14 cellular contexts compared by ENCODE assay signal in genomic region chr11:40186401-40187091, GRCh38.
DNase-seq lines count a peak whose midpoint lies in the region; ATAC-seq, FAIRE-seq and TF ChIP-seq lines count a peak whose summit lies in the region.
"Had no signal": no experiment of that assay in that cellular context is flagged by ENCODE, and none has a peak within 500 bp of the region (broad histone marks: within the 10 kb centered on the region; RNA-seq: fewer than 3 reads in every experiment).

No MANE protein-coding gene starts in this region.

- no peak overlapping the region for H3K4me3 Mint-ChIP-seq in MCF 10A (ENCODE audit: unreplicated experiment)
- H3K4me3 Mint-ChIP-seq in natural killer cell: no peak overlapping the region
- H3K4me3 Mint-ChIP-seq: activated CD4-positive, alpha-beta T cell treated with anti-CD3 and anti-CD28 coated beads, Interleukin-2, amount 10 ng/mL, durations not matched to agents 24 days and 14 days; activated T-cell treated with anti-CD3 and anti-CD28 coated beads, Interleukin-2, amount 50 U/mL, for 72 hours had no signal

- POLR2A ChIA-PET in MCF 10A (lab: Yijun Ruan, JAX): interaction anchor here (0.6 kb wide), 1 partner anchor 415 kb away, joined by 3 read pairs; no protein-coding TSS in a partner anchor

- TF ChIP-seq CTCF in breast epithelium (IDR thresholded peaks at IDR 0.05) (no peak), MCF 10A (IDR thresholded peaks at IDR 0.05; ENCODE audit: unreplicated experiment) (no peak), natural killer cell (IDR thresholded peaks at IDR 0.05) (no peak), uterus (IDR thresholded peaks at IDR 0.05) (no peak)

- TF ChIP-seq POLR2A in breast epithelium (IDR thresholded peaks at IDR 0.05): no peak
- no peak for TF ChIP-seq POLR2A in H54 (IDR thresholded peaks at IDR 0.05; ENCODE audit: low read depth, low read length)
- no peak for TF ChIP-seq POLR2A in uterus (IDR thresholded peaks at IDR 0.05)

- H3K4me1 ChIP-seq in breast epithelium (peaks cover 0 to 11% of the 10 kb centered on the region in 2 donors), uterus (no peaks in the 10 kb centered on the region)

- peak in 1 of 2 donors; percentile 25 for DNase-seq in breast epithelium (ENCODE audit: low spot score in 2 of 2)
- no peak for DNase-seq in MCF 10A (ENCODE audit: unreplicated experiment)
- DNase-seq in medulla oblongata (ENCODE audit: extremely low spot score): peak; percentile 93
- DNase-seq in H54 (ENCODE audit: insufficient read length, low spot score): no peak
- no peak for DNase-seq in natural killer cell
- no peak for DNase-seq in uterus
- no peak for DNase-seq in GF-D8 (lab: John Stamatoyannopoulos, UW)
- DNase-seq: ACHN; activated CD4-positive, alpha-beta T cell treated with anti-CD3 and anti-CD28 coated beads, Interleukin-2, amount 10 ng/mL, durations not matched to agents 24 days and 14 days; activated T-cell treated with anti-CD3 and anti-CD28 coated beads, Interleukin-2, amount 50 U/mL, for 72 hours; mammary epithelial cell; NCI-H446 treated with DMSO at 0.1 percent for 48 hours had no signal

- ATAC-seq in natural killer cell: no peak
- ATAC-seq: activated T-cell treated with anti-CD3 and anti-CD28 coated beads, Interleukin-2, amount 50 U/mL, for 72 hours had no signal

- H3K27me3 ChIP-seq in breast epithelium (no peaks in the 10 kb centered on the region), uterus (no peaks in the 10 kb centered on the region)

- H3K27me3 Mint-ChIP-seq in MCF 10A (ENCODE audit: insufficient read depth, unreplicated experiment) (no peaks in the 10 kb centered on the region), natural killer cell (ENCODE audit: low read depth in 2 of 2) (no peaks in the 10 kb centered on the region)
- H3K27me3 Mint-ChIP-seq: activated CD4-positive, alpha-beta T cell treated with anti-CD3 and anti-CD28 coated beads, Interleukin-2, amount 10 ng/mL, durations not matched to agents 24 days and 14 days had no signal

- no peak for FAIRE-seq in H54 (lab: Jason Lieb, UNC)
- FAIRE-seq: D721Med had no signal

- H3K27ac Mint-ChIP-seq in MCF 10A (ENCODE audit: low read depth, unreplicated experiment) (no peak overlapping the region), natural killer cell (no peak overlapping the region)
- H3K27ac Mint-ChIP-seq: activated CD4-positive, alpha-beta T cell treated with anti-CD3 and anti-CD28 coated beads, Interleukin-2, amount 10 ng/mL, durations not matched to agents 24 days and 14 days; activated T-cell treated with anti-CD3 and anti-CD28 coated beads, Interleukin-2, amount 50 U/mL, for 72 hours had no signal

- intact Hi-C loops in breast epithelium (cut with DNase I; ENCODE audit: low total_unique reads): no loop called here
- intact Hi-C loops in MCF 10A (cut with micrococcal nuclease): no loop called here
- intact Hi-C loops in natural killer cell (cut with micrococcal nuclease): no loop called here
- intact Hi-C loops in uterus (cut with DNase I; ENCODE audit: low total_unique reads): no loop called here

- CTCF ChIA-PET in MCF 10A (lab: Yijun Ruan, JAX): interaction anchor here (0.6 to 1.2 kb wide), 2 partner anchors 39 to 42 kb away, joined by 4 to 5 read pairs; no protein-coding TSS in a partner anchor

- H3K36me3 ChIP-seq in breast epithelium (no peaks in the 10 kb centered on the region), uterus (no peaks in the 10 kb centered on the region)

- no peaks in the 10 kb centered on the region for H3K9me3 ChIP-seq in breast epithelium
- H3K9me3 ChIP-seq in uterus: no peaks in the 10 kb centered on the region

- H3K4me3 ChIP-seq in breast epithelium (no peak overlapping the region), uterus (no peak overlapping the region)

- H3K9me3 Mint-ChIP-seq in MCF 10A (ENCODE audit: unreplicated experiment) (no peaks in the 10 kb centered on the region), natural killer cell (peaks cover 10 to 13% of the 10 kb centered on the region in 2 donors)

- H3K36me3 Mint-ChIP-seq in MCF 10A (ENCODE audit: insufficient read depth, unreplicated experiment): peaks cover 6% of the 10 kb centered on the region
- no peaks in the 10 kb centered on the region for H3K36me3 Mint-ChIP-seq in natural killer cell

- BruUV-seq in MCF 10A (replicated peaks; lab: Mats Ljungman, UMichigan): no TSS peak

- H3K27ac ChIP-seq in breast epithelium (peak overlapping the region; percentile 41 to 72), angular gyrus (ENCODE audit: low read depth, low read length) (peak overlapping the region; percentile 94), uterus (no peak overlapping the region)

- H3K4me1 Mint-ChIP-seq in MCF 10A (ENCODE audit: insufficient read depth, unreplicated experiment) (no peaks in the 10 kb centered on the region), natural killer cell (no peaks in the 10 kb centered on the region)
- H3K4me1 Mint-ChIP-seq: activated CD4-positive, alpha-beta T cell treated with anti-CD3 and anti-CD28 coated beads, Interleukin-2, amount 10 ng/mL, durations not matched to agents 24 days and 14 days had no signal

Comparison
In these comparisons a context has a peak if more than half of its experiments do, and no peak if none do; other contexts are left out.
1. H3K27ac ChIP-seq: peak in breast epithelium (2 of 2) and angular gyrus (single experiment); none in uterus (0 of 2).